ENCODE assay signal across 1 cellular context in genomic region chr4:7389101-7389701, GRCh38.
TF ChIP-seq lines count a peak whose summit lies in the region.

No MANE protein-coding gene starts in this region.

TF ChIP-seq in GM23338, 12 proteins besides CTCF, POLR2A, EP300 and RAD21 (continued from another document):
- TF ChIP-seq JUNB (IDR thresholded peaks at IDR 0.05; ENCODE audit: unreplicated experiment) (no peak), NANOG (IDR thresholded peaks at IDR 0.05; ENCODE audit: borderline replicate concordance) (no peak)
